ENCODE assay signal across 26 cellular contexts in genomic region chr15:80554526-80554925, GRCh38.
"Had no signal": no experiment of that assay in that cellular context is flagged by ENCODE, and none has a peak within 500 bp of the region (broad histone marks: within the 10 kb centered on the region; RNA-seq: fewer than 3 reads in every experiment).

No MANE protein-coding gene starts in this region.

- H3K4me1 ChIP-seq: ascending aorta, body of pancreas, Peyer's patch had no signal

- H3K4me3 ChIP-seq: ascending aorta, body of pancreas, MG63, Peyer's patch, SJSA1 had no signal

- H3K9me3 ChIP-seq: ascending aorta, body of pancreas, Peyer's patch, SJSA1 had no signal

- DNase-seq: activated B cell treated with CpG ODN at 0.5 μM for 24 hours; activated CD4-positive, alpha-beta T cell treated with anti-CD3 and anti-CD28 coated beads for 1 hour; activated CD4-positive, alpha-beta T cell treated with anti-CD3 and anti-CD28 coated beads, Interleukin-2, amount 10 ng/mL, durations not matched to agents 24 days and 14 days; activated CD4-positive, alpha-beta T cell treated with anti-CD3 and anti-CD28 coated beads, Interleukin-2, amount 50 U/mL, for 48 hours; activated CD8-positive, alpha-beta memory T cell treated with anti-CD3 and anti-CD28 coated beads, Interleukin-2, amount 10 ng/mL, durations not matched to agents 7 days and 5 days; activated effector memory CD4-positive, alpha-beta T cell treated with Interleukin-2 at 50 U/mL for 16 hours; activated naive CD4-positive, alpha-beta T cell; activated T-cell treated with anti-CD3 and anti-CD28 coated beads, Interleukin-2, amount 50 U/mL, for 24 hours; amniotic stem cell; body of pancreas; central memory CD4-positive, alpha-beta T cell; MG63; MV-4-11; NCI-H1092 treated with DMSO at 0.1 percent for 48 hours; NCI-H1417 treated with DMSO at 0.1 percent for 48 hours; NCI-H1694 treated with DMSO at 0.1 percent for 48 hours; NCI-H2081; NCI-H510A treated with DMSO at 0.1 percent for 48 hours; Peyer's patch; Right ventricle myocardium superior; SW 1271 had no signal

- H3K27ac ChIP-seq: ascending aorta, body of pancreas, KMS-11, Peyer's patch, RWPE1, SJSA1 had no signal

- H3K36me3 ChIP-seq: ascending aorta, Peyer's patch had no signal

- H3K27me3 ChIP-seq: ascending aorta, body of pancreas, MG63, Peyer's patch, SJSA1 had no signal

- ATAC-seq: activated CD8-positive, alpha-beta memory T cell treated with anti-CD3 and anti-CD28 coated beads, Interleukin-2, amount 10 ng/mL, durations not matched to agents 7 days and 5 days; body of pancreas; SK-N-SH treated with all-trans-retinoic acid at 6 μM for 48 hours had no signal
